Comparison of ENCODE assay signal across 10 cellular contexts in genomic region chr12:46547421-46548340, GRCh38.
DNase-seq lines count a peak whose midpoint lies in the region; ATAC-seq, FAIRE-seq and TF ChIP-seq lines count a peak whose summit lies in the region.
"Had no signal": no experiment of that assay in that cellular context is flagged by ENCODE, and none has a peak within 500 bp of the region (broad histone marks: within the 10 kb centered on the region; RNA-seq: fewer than 3 reads in every experiment).

No MANE protein-coding gene starts in this region.

- CTCF ChIA-PET in K562 (lab: Yijun Ruan, JAX; ENCODE audit: low intra/inter-chr PET ratio): no interaction called here

- H3K4me1 ChIP-seq in K562 (replicated peaks in 1 of 2; ENCODE audit: control insufficient read depth in 2 of 2, insufficient read depth in 2 of 2, low read length in 2 of 2): peaks cover 0 to 47% of the 10 kb centered on the region in 2 experiments; a peak in 4 of 5 replicates
- peaks cover 37% of the 10 kb centered on the region for H3K4me1 ChIP-seq in osteoblast (ENCODE audit: insufficient read depth, low read length)
- H3K4me1 ChIP-seq in Peyer's patch: no peaks in the 10 kb centered on the region

- no TSS peak for BruUV-seq in K562 (replicated peaks; lab: Mats Ljungman, UMichigan)

- H3K4me3 ChIP-seq in K562: no peak overlapping the region
- H3K4me3 ChIP-seq in osteoblast (ENCODE audit: insufficient read depth, low read length): no peak overlapping the region
- H3K4me3 ChIP-seq in Peyer's patch: no peak overlapping the region

- DNase-seq in GM03348 (ENCODE audit: low spot score) (peak; percentile 36), M059J (ENCODE audit: low read depth) (peak; percentile 95), K562 (ENCODE audit: extremely low read depth in 1 of 4, low spot score in 3 of 4) (no peak), osteoblast (ENCODE audit: insufficient read length, low spot score, missing footprints) (no peak), Peyer's patch (no peak), ureter (ENCODE audit: low spot score) (no peak)
- DNase-seq: NCI-H1092 treated with DMSO at 0.1 percent for 48 hours; stimulated activated CD4-positive, alpha-beta T cell treated with anti-CD3 and anti-CD28 coated beads, Interleukin-4, amount 100 ng/mL, for 1 hour had no signal

- H3K4me2 ChIP-seq in K562 (ENCODE audit: insufficient read depth, low read length) (no peak overlapping the region), osteoblast (ENCODE audit: insufficient read depth, low read length) (no peak overlapping the region)

- POLR2A ChIA-PET in K562 (lab: Yijun Ruan, JAX): no interaction called here

- TF ChIP-seq CTCF in K562 (IDR thresholded peaks at IDR 0.05 in 2 of 3, conservative IDR thresholded peaks at IDR 0.05 in 1 of 3; ENCODE audit: insufficient read depth in 2 of 3, low read depth in 1 of 3, low read length in 3 of 3) (no peak), osteoblast (IDR thresholded peaks at IDR 0.05; ENCODE audit: extremely low read depth, low read depth, low read length) (no peak), Peyer's patch (IDR thresholded peaks at IDR 0.05) (no peak)

- intact Hi-C loops in K562 (cut with micrococcal nuclease): no loop called here

- TF ChIP-seq EP300 in K562 (IDR thresholded peaks at IDR 0.05; ENCODE audit: low read length): no peak

- TF ChIP-seq RAD21 in K562 (CRISPR knock-in tag; conservative IDR thresholded peaks at IDR 0.05 in 1 of 2, IDR thresholded peaks at IDR 0.05 in 1 of 2): no peak

- 30% methylated on average over 1 of the region's 1 CpG for WGBS in K562 (ENCODE audit: insufficient coverage, low coverage, missing lambda C conversion rate)

- H3K79me2 ChIP-seq in K562 (ENCODE audit: control insufficient read depth, insufficient read depth, low read length) (no peaks in the 10 kb centered on the region), osteoblast (ENCODE audit: insufficient read depth, low read length) (no peaks in the 10 kb centered on the region)

- no peak overlapping the region for H3K27ac ChIP-seq in K562 (ENCODE audit: extremely low read depth, low read depth, low read length)
- peak overlapping the region; percentile 93 for H3K27ac ChIP-seq in osteoblast (ENCODE audit: low read depth, low read length)
- H3K27ac ChIP-seq in Peyer's patch: no peak overlapping the region

- no peak overlapping the region for H2AFZ ChIP-seq in K562 (ENCODE audit: low read depth, low read length)
- no peak overlapping the region for H2AFZ ChIP-seq in osteoblast (ENCODE audit: low read length)

- H3K9me3 ChIP-seq in K562 (replicated peaks; ENCODE audit: control insufficient read depth, insufficient read depth, low read depth, low read length) (no peaks in the 10 kb centered on the region), osteoblast (ENCODE audit: low read depth, low read length) (no peaks in the 10 kb centered on the region), Peyer's patch (no peaks in the 10 kb centered on the region)

- H3K36me3 ChIP-seq in K562 (ENCODE audit: control insufficient read depth, insufficient read depth, low read length) (no peaks in the 10 kb centered on the region), osteoblast (ENCODE audit: insufficient read depth, low read length) (no peaks in the 10 kb centered on the region), Peyer's patch (no peaks in the 10 kb centered on the region)

- H3K9ac ChIP-seq in K562 (ENCODE audit: insufficient read depth in 1 of 2, low read depth in 2 of 2, low read length in 2 of 2): no peak overlapping the region

- TF ChIP-seq POLR2A in K562 (conservative IDR thresholded peaks at IDR 0.05) (no peak), Peyer's patch (IDR thresholded peaks at IDR 0.05) (no peak)

- no peaks in the 10 kb centered on the region for H3K9me1 ChIP-seq in K562 (ENCODE audit: control insufficient read depth, insufficient read depth, low read length)

- ATAC-seq in K562 (no peak), GM21381 (IDR thresholded peaks at IDR 0.05; ENCODE audit: unreplicated experiment) (no peak)

- in situ Hi-C loops in K562 (cut with MboI): no loop called here

- H3K27me3 ChIP-seq in K562 (ENCODE audit: control insufficient read depth in 2 of 2, insufficient read depth in 2 of 2, low read length in 2 of 2): no peaks in the 10 kb centered on the region
- no peaks in the 10 kb centered on the region for H3K27me3 ChIP-seq in osteoblast (ENCODE audit: insufficient read depth, low read length)
- H3K27me3 ChIP-seq in Peyer's patch: no peaks in the 10 kb centered on the region

- no peaks in the 10 kb centered on the region for H4K20me1 ChIP-seq in K562 (replicated peaks; ENCODE audit: control insufficient read depth, insufficient read depth, low read length)
- no peaks in the 10 kb centered on the region for H4K20me1 ChIP-seq in osteoblast (ENCODE audit: insufficient read depth, low read length)

- FAIRE-seq in K562 (lab: Jason Lieb, UNC): no peak
- FAIRE-seq: D721Med had no signal

TF ChIP-seq in K562, 482 proteins besides CTCF, POLR2A, EP300 and RAD21 (continues in another document):
- TF ChIP-seq ZNF146 (CRISPR knock-in tag; IDR thresholded peaks at IDR 0.05; ENCODE audit: unreplicated experiment) (no peak), RBBP5 (IDR thresholded peaks at IDR 0.05; ENCODE audit: borderline replicate concordance, insufficient read depth, low read length, poor library complexity, severe bottlenecking) (no peak), HOMEZ (CRISPR knock-in tag; IDR thresholded peaks at IDR 0.05) (no peak), MLLT1 (IDR thresholded peaks at IDR 0.05) (no peak), ZNF165 (CRISPR knock-in tag; IDR thresholded peaks at IDR 0.05; ENCODE audit: borderline replicate concordance) (no peak), SUPT5H (IDR thresholded peaks at IDR 0.05) (no peak), ZNF140 (CRISPR knock-in tag; IDR thresholded peaks at IDR 0.05) (no peak), SMARCC2 (IDR thresholded peaks at IDR 0.05; ENCODE audit: low read depth) (no peak), RBM15 (IDR thresholded peaks at IDR 0.05; ENCODE audit: insufficient read depth, low read length) (no peak), MED1 (CRISPR knock-in tag; IDR thresholded peaks at IDR 0.05; ENCODE audit: borderline replicate concordance) (no peak), ZNF76 (CRISPR knock-in tag; IDR thresholded peaks at IDR 0.05; ENCODE audit: borderline replicate concordance) (peak; percentile 13; the same call in 1 of the 2 replicates), HSF4 (CRISPR knock-in tag; IDR thresholded peaks at IDR 0.05; ENCODE audit: borderline replicate concordance) (no peak), ZNF311 (CRISPR knock-in tag; IDR thresholded peaks at IDR 0.05) (peak; percentile 60; the same call in 1 of the 2 replicates), NFIC (IDR thresholded peaks at IDR 0.05) (no peak), ZNF589 (CRISPR knock-in tag; IDR thresholded peaks at IDR 0.05; ENCODE audit: low read depth) (0 out of 2 replicates have a peak, but pooled peaks have one; percentile 31), ATF1 (CRISPR knock-in tag; IDR thresholded peaks at IDR 0.05) (no peak), ATF1 (tag; IDR thresholded peaks at IDR 0.05) (no peak), ZSCAN29 (IDR thresholded peaks at IDR 0.05) (no peak), CEBPG (CRISPR knock-in tag; IDR thresholded peaks at IDR 0.05) (no peak), CEBPG (tag; conservative IDR thresholded peaks at IDR 0.05 in 1 of 2, IDR thresholded peaks at IDR 0.05 in 1 of 2) (0 out of 4 replicates have a peak, but pooled peaks of 1 of the 2 experiments have one; percentile 25)

Comparison
In these comparisons a context has a peak if more than half of its experiments do, and no peak if none do; other contexts are left out.
1. DNase-seq: peak in GM03348 (single experiment) and M059J (single experiment); none in K562 (0 of 4), osteoblast (single experiment), Peyer's patch (0 of 3) and ureter (single experiment).